25 cellular contexts compared by ENCODE assay signal in genomic region chr2:221407765-221408164, GRCh38.
"Had no signal": no experiment of that assay in that cellular context is flagged by ENCODE, and none has a peak within 500 bp of the region (broad histone marks: within the 10 kb centered on the region; RNA-seq: fewer than 3 reads in every experiment).

No MANE protein-coding gene starts in this region.

- H3K4me3 Mint-ChIP-seq: stimulated activated effector memory CD8-positive, alpha-beta T cell treated with anti-CD3 and anti-CD28 coated beads, Interleukin-12 subunit alpha, Interleukin-12 subunit beta, amount 100 ng/mL, for 72 hours; stimulated activated memory B cell treated with anti-CD40 and anti-IgM and Interleukin-4, amounts not matched to agents 10 μg/mL and 1 μg/mL and 100 μg/mL, for 72 hours; stimulated activated naive B cell treated with anti-CD40 and anti-IgM and Interleukin-4, amounts not matched to agents 10 μg/mL and 1 μg/mL and 100 μg/mL, for 72 hours; stimulated activated naive CD8-positive, alpha-beta T cell treated with anti-CD3 and anti-CD28 coated beads, Interleukin-15, amount 100 ng/mL, for 72 hours; stimulated activated naive CD8-positive, alpha-beta T cell treated with anti-CD3 and anti-CD28 coated beads, Interleukin-15, Interleukin-2, amounts not matched to agents 100 ng/mL and 50 ng/mL, for 24 hours; type B pancreatic cell had no signal

- H3K4me1 Mint-ChIP-seq: stimulated activated effector memory CD8-positive, alpha-beta T cell treated with anti-CD3 and anti-CD28 coated beads, Interleukin-12 subunit alpha, Interleukin-12 subunit beta, amount 100 ng/mL, for 72 hours; stimulated activated memory B cell treated with anti-CD40 and anti-IgM and Interleukin-4, amounts not matched to agents 10 μg/mL and 1 μg/mL and 100 μg/mL, for 72 hours; stimulated activated naive CD8-positive, alpha-beta T cell treated with anti-CD3 and anti-CD28 coated beads, Interleukin-15, amount 100 ng/mL, for 72 hours had no signal

- H3K27ac Mint-ChIP-seq: stimulated activated effector memory CD8-positive, alpha-beta T cell treated with anti-CD3 and anti-CD28 coated beads, Interleukin-12 subunit alpha, Interleukin-12 subunit beta, amount 100 ng/mL, for 72 hours; stimulated activated memory B cell treated with anti-CD40 and anti-IgM and Interleukin-4, amounts not matched to agents 10 μg/mL and 1 μg/mL and 100 μg/mL, for 72 hours; stimulated activated naive B cell treated with anti-CD40 and anti-IgM and Interleukin-4, amounts not matched to agents 10 μg/mL and 1 μg/mL and 100 μg/mL, for 72 hours; stimulated activated naive CD8-positive, alpha-beta T cell treated with anti-CD3 and anti-CD28 coated beads, Interleukin-15, amount 100 ng/mL, for 72 hours; stimulated activated naive CD8-positive, alpha-beta T cell treated with anti-CD3 and anti-CD28 coated beads, Interleukin-15, Interleukin-2, amounts not matched to agents 100 ng/mL and 50 ng/mL, for 24 hours; type B pancreatic cell had no signal

- DNase-seq: stimulated activated CD4-positive, alpha-beta T cell treated with anti-CD3 and anti-CD28 coated beads, Interleukin-2, amount 100 ng/mL, for 48 hours; stimulated activated CD4-positive, alpha-beta T cell treated with anti-CD3 and anti-CD28 coated beads, Interleukin-4, amount 100 ng/mL, for 1 hour; stimulated activated CD4-positive, alpha-beta T cell treated with anti-CD3 and anti-CD28 coated beads, Interleukin-4, amount 100 ng/mL, for 24 hours; stimulated activated CD4-positive, alpha-beta T cell treated with anti-CD3 and anti-CD28 coated beads, Interleukin-4, amount 100 ng/mL, for 4 hours; stimulated activated CD8-positive, alpha-beta memory T cell treated with anti-CD3 and anti-CD28 coated beads, Interleukin-4, amount 100 ng/mL, for 48 hours; stimulated activated naive B cell treated with anti-CD40 and anti-IgM and Interleukin-4, amounts not matched to agents 10 μg/mL and 1 μg/mL and 100 μg/mL, for 72 hours; stimulated activated naive CD4-positive, alpha-beta T cell; stimulated activated naive CD4-positive, alpha-beta T cell treated with Interleukin-2 at 50 U/mL for 16 hours; stimulated activated naive CD8-positive, alpha-beta T cell treated with anti-CD3 and anti-CD28 coated beads, Interleukin-15, amount 100 ng/mL, for 72 hours; stimulated activated naive CD8-positive, alpha-beta T cell treated with anti-CD3 and anti-CD28 coated beads, Interleukin-15, Interleukin-2, amounts not matched to agents 100 U/mL and 50 U/mL, for 24 hours; stomach; substantia nigra; testis; thyroid gland; tibial artery; transverse colon; trophoblast cell; upper lobe of left lung; upper lobe of right lung; uterus had no signal

- ATAC-seq: stimulated activated effector memory CD8-positive, alpha-beta T cell treated with anti-CD3 and anti-CD28 coated beads, Interleukin-12 subunit alpha, Interleukin-12 subunit beta, amount 100 ng/mL, for 72 hours; stimulated activated memory B cell treated with anti-CD40 and anti-IgM and Interleukin-4, amounts not matched to agents 10 μg/mL and 1 μg/mL and 100 μg/mL, for 72 hours; stimulated activated naive B cell treated with anti-CD40 and anti-IgM and Interleukin-4, amounts not matched to agents 10 μg/mL and 1 μg/mL and 100 μg/mL, for 72 hours; stimulated activated naive CD8-positive, alpha-beta T cell treated with anti-CD3 and anti-CD28 coated beads, Interleukin-15, amount 100 ng/mL, for 72 hours; stimulated activated naive CD8-positive, alpha-beta T cell treated with anti-CD3 and anti-CD28 coated beads, Interleukin-15, Interleukin-2, amounts not matched to agents 100 U/mL and 50 U/mL, for 24 hours; upper lobe of right lung had no signal

- H3K36me3 Mint-ChIP-seq: stimulated activated effector memory CD8-positive, alpha-beta T cell treated with anti-CD3 and anti-CD28 coated beads, Interleukin-12 subunit alpha, Interleukin-12 subunit beta, amount 100 ng/mL, for 72 hours; stimulated activated memory B cell treated with anti-CD40 and anti-IgM and Interleukin-4, amounts not matched to agents 10 μg/mL and 1 μg/mL and 100 μg/mL, for 72 hours; stimulated activated naive B cell treated with anti-CD40 and anti-IgM and Interleukin-4, amounts not matched to agents 10 μg/mL and 1 μg/mL and 100 μg/mL, for 72 hours had no signal

- H3K9me3 Mint-ChIP-seq: stimulated activated memory B cell treated with anti-CD40 and anti-IgM and Interleukin-4, amounts not matched to agents 10 μg/mL and 1 μg/mL and 100 μg/mL, for 72 hours had no signal

- H3K27me3 Mint-ChIP-seq: stimulated activated memory B cell treated with anti-CD40 and anti-IgM and Interleukin-4, amounts not matched to agents 10 μg/mL and 1 μg/mL and 100 μg/mL, for 72 hours had no signal

- FAIRE-seq: urothelium cell line had no signal
